1 cellular context compared by ENCODE assay signal in the genomic region with DNA sequence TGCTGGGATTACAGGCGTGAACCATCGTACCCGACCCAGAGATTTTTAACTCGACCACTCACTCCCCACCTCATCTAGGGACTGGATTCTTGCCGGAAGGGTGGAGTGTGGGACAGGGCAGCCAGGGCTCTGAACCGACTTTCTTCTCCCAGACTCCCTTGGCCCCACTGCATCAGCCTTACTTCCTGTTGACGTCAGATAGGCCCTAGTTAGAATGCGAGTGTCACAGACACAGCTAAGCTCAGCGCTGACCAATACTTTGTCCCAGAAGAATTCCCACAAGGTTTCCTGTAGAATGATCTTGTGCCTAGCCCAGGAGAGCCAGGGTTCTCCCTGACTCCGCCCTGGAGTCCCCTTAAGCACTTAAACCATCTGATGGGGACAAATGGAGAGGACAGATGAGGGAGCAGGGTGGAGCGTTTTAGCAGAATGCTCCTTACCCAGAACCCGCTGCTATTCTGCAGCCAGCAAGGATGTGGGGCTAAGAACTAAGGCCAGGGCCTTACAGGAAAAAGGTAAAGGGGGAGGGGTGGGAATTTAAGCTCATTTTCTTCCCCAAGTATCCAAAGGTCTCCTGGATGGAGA.
TF ChIP-seq lines count a peak whose summit lies in the region.

No MANE protein-coding gene starts in this region.

TF ChIP-seq in IMR-90, 13 proteins besides CTCF, POLR2A, EP300 and RAD21:
- TF ChIP-seq BHLHE40 (IDR thresholded peaks at IDR 0.05; ENCODE audit: low read depth, low read length) (no peak), RCOR1 (IDR thresholded peaks at IDR 0.05; ENCODE audit: insufficient replicate concordance, low read length) (no peak), MXI1 (IDR thresholded peaks at IDR 0.05; ENCODE audit: borderline replicate concordance, low read depth, low read length) (no peak), MAZ (IDR thresholded peaks at IDR 0.05; ENCODE audit: borderline replicate concordance, low read depth, low read length) (no peak), MAFK (IDR thresholded peaks at IDR 0.05; ENCODE audit: low read depth, low read length) (no peak), NFE2L2 (IDR thresholded peaks at IDR 0.05; ENCODE audit: low read depth, low read length) (no peak), RFX5 (IDR thresholded peaks at IDR 0.05; ENCODE audit: low read depth, low read length) (no peak), SMC3 (IDR thresholded peaks at IDR 0.05; ENCODE audit: low read depth, low read length) (no peak), CEBPB (IDR thresholded peaks at IDR 0.05; ENCODE audit: low read depth, low read length) (no peak), CHD1 (IDR thresholded peaks at IDR 0.05; ENCODE audit: low read depth, low read length) (no peak), FOS (IDR thresholded peaks at IDR 0.05; ENCODE audit: low read depth, low read length) (no peak)
- TF ChIP-seq, protein P1, sequence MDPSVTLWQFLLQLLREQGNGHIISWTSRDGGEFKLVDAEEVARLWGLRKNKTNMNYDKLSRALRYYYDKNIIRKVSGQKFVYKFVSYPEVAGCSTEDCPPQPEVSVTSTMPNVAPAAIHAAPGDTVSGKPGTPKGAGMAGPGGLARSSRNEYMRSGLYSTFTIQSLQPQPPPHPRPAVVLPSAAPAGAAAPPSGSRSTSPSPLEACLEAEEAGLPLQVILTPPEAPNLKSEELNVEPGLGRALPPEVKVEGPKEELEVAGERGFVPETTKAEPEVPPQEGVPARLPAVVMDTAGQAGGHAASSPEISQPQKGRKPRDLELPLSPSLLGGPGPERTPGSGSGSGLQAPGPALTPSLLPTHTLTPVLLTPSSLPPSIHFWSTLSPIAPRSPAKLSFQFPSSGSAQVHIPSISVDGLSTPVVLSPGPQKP (IDR thresholded peaks at IDR 0.05; ENCODE audit: borderline replicate concordance, low read depth, low read length) = no peak
- TF ChIP-seq, protein P2, sequence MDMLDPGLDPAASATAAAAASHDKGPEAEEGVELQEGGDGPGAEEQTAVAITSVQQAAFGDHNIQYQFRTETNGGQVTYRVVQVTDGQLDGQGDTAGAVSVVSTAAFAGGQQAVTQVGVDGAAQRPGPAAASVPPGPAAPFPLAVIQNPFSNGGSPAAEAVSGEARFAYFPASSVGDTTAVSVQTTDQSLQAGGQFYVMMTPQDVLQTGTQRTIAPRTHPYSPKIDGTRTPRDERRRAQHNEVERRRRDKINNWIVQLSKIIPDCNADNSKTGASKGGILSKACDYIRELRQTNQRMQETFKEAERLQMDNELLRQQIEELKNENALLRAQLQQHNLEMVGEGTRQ (IDR thresholded peaks at IDR 0.05; ENCODE audit: low read depth, low read length) = no peak
TF ChIP-seq in IMR-90: peak in this region for 0.
